Comparison of ENCODE assay signal across 1 cellular context in the genomic region with DNA sequence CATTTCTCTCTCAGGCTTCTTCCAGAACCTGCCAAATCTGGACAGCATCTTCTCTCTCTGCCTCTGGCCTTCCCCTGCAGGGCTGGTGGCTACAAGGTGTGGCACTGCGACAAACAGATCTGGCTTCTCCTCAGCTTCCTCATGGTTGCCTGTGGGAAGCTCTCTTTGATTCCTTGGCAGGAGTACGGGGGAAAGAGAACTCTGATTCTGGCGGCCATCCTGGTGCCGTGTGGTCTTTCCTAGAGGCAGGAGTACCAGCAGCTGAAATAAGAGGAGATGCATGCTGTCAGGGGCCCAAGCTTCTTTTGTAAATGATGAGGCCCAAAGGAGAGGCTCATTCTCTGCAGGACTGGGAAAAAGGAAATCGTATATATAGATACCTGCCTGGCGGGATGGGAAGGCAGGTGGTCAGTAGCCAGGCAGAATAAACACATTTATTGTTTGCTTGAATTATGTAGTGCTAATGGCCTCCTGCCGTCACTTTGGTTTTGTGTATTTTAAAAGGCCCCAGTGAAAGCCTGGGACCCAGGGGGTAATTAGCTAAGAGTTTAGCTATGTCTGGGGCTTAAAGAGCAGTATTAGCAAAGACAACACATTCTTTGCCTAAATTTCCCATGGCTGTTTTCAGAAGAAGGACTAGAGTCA.
TF ChIP-seq lines count a peak whose summit lies in the region.

Gene CER1, minus strand, starts transcription at position 343 of the 645 bp plus-strand sequence. Its CDS starts 61 bp downstream, at position 282.

TF ChIP-seq in GM23338, 12 proteins besides CTCF, POLR2A, EP300 and RAD21 (continued from another document):
- TF ChIP-seq, protein P1, sequence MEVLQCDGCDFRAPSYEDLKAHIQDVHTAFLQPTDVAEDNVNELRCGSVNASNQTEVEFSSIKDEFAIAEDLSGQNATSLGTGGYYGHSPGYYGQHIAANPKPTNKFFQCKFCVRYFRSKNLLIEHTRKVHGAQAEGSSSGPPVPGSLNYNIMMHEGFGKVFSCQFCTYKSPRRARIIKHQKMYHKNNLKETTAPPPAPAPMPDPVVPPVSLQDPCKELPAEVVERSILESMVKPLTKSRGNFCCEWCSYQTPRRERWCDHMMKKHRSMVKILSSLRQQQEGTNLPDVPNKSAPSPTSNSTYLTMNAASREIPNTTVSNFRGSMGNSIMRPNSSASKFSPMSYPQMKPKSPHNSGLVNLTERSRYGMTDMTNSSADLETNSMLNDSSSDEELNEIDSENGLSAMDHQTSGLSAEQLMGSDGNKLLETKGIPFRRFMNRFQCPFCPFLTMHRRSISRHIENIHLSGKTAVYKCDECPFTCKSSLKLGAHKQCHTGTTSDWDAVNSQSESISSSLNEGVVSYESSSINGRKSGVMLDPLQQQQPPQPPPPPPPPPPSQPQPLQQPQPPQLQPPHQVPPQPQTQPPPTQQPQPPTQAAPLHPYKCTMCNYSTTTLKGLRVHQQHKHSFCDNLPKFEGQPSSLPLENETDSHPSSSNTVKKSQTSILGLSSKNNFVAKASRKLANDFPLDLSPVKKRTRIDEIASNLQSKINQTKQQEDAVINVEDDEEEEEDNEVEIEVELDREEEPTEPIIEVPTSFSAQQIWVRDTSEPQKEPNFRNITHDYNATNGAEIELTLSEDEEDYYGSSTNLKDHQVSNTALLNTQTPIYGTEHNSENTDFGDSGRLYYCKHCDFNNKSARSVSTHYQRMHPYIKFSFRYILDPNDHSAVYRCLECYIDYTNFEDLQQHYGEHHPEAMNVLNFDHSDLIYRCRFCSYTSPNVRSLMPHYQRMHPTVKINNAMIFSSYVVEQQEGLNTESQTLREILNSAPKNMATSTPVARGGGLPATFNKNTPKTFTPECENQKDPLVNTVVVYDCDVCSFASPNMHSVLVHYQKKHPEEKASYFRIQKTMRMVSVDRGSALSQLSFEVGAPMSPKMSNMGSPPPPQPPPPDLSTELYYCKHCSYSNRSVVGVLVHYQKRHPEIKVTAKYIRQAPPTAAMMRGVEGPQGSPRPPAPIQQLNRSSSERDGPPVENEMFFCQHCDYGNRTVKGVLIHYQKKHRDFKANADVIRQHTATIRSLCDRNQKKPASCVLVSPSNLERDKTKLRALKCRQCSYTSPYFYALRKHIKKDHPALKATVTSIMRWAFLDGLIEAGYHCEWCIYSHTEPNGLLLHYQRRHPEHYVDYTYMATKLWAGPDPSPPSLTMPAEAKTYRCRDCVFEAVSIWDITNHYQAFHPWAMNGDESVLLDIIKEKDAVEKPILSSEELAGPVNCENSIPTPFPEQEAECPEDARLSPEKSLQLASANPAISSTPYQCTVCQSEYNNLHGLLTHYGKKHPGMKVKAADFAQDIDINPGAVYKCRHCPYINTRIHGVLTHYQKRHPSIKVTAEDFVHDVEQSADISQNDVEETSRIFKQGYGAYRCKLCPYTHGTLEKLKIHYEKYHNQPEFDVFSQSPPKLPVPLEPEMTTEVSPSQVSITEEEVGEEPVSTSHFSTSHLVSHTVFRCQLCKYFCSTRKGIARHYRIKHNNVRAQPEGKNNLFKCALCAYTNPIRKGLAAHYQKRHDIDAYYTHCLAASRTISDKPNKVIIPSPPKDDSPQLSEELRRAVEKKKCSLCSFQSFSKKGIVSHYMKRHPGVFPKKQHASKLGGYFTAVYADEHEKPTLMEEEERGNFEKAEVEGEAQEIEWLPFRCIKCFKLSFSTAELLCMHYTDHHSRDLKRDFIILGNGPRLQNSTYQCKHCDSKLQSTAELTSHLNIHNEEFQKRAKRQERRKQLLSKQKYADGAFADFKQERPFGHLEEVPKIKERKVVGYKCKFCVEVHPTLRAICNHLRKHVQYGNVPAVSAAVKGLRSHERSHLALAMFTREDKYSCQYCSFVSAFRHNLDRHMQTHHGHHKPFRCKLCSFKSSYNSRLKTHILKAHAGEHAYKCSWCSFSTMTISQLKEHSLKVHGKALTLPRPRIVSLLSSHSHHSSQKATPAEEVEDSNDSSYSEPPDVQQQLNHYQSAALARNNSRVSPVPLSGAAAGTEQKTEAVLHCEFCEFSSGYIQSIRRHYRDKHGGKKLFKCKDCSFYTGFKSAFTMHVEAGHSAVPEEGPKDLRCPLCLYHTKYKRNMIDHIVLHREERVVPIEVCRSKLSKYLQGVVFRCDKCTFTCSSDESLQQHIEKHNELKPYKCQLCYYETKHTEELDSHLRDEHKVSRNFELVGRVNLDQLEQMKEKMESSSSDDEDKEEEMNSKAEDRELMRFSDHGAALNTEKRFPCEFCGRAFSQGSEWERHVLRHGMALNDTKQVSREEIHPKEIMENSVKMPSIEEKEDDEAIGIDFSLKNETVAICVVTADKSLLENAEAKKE (CRISPR knock-in tag; IDR thresholded peaks at IDR 0.05), result peak; percentile 59; the same call in 1 of the 2 replicates
